ENCODE assay signal across 10 cellular contexts in genomic region chr2:37456479-37456878, GRCh38.
DNase-seq lines count a peak whose midpoint lies in the region; ATAC-seq and TF ChIP-seq lines count a peak whose summit lies in the region.
"Had no signal": no experiment of that assay in that cellular context is flagged by ENCODE, and none has a peak within 500 bp of the region (broad histone marks: within the 10 kb centered on the region; RNA-seq: fewer than 3 reads in every experiment).

No MANE protein-coding gene starts in this region.

- H3K4me3 Mint-ChIP-seq in activated naive CD4-positive, alpha-beta T cell treated with anti-CD3 and anti-CD28 coated beads for 36 hours = no peak overlapping the region
- H3K4me3 Mint-ChIP-seq in naive thymus-derived CD8-positive, alpha-beta T cell = peak overlapping the region; percentile 17 to 77 (median 72)

- H3K4me2 ChIP-seq in OCI-LY3 (ENCODE audit: low read length) = no peak overlapping the region

- H2AFZ ChIP-seq in OCI-LY3 (ENCODE audit: low read depth, low read length) = peak overlapping the region; percentile 67

- no peak overlapping the region for H3K27ac ChIP-seq in OCI-LY3 (ENCODE audit: low read length)

- H3K9me3 ChIP-seq in OCI-LY3 (ENCODE audit: insufficient read depth, low read length) = no peaks in the 10 kb centered on the region

- H3K4me1 Mint-ChIP-seq in activated naive CD4-positive, alpha-beta T cell treated with anti-CD3 and anti-CD28 coated beads for 36 hours (ENCODE audit: low read depth) = peaks cover 42% of the 10 kb centered on the region
- peaks cover 27 to 81% (median 69%) of the 10 kb centered on the region in 4 donors for H3K4me1 Mint-ChIP-seq in naive thymus-derived CD8-positive, alpha-beta T cell

- no peak overlapping the region for H3K9ac ChIP-seq in OCI-LY3 (ENCODE audit: low read length)

- ATAC-seq in naive thymus-derived CD8-positive, alpha-beta T cell = peak; percentile 95 to 97
- ATAC-seq in GM21447 (IDR thresholded peaks at IDR 0.05; ENCODE audit: unreplicated experiment) (no peak), GM21786 (IDR thresholded peaks at IDR 0.05; ENCODE audit: unreplicated experiment) (no peak), Right ventricle myocardium superior (ENCODE audit: poor library complexity) (no peak)

- H3K4me3 ChIP-seq in GM12865 (ENCODE audit: low read depth, low read length) = no peak overlapping the region
- H3K4me3 ChIP-seq in OCI-LY3 (ENCODE audit: low read length) = no peak overlapping the region

- H3K36me3 ChIP-seq in OCI-LY3 (replicated peaks; ENCODE audit: low read depth, low read length) = no peaks in the 10 kb centered on the region

- no peaks in the 10 kb centered on the region for H3K27me3 Mint-ChIP-seq in activated naive CD4-positive, alpha-beta T cell treated with anti-CD3 and anti-CD28 coated beads for 36 hours (ENCODE audit: low read depth)
- H3K27me3 Mint-ChIP-seq in naive thymus-derived CD8-positive, alpha-beta T cell = no peaks in the 10 kb centered on the region

- CTCF ChIA-PET in activated naive CD4-positive, alpha-beta T cell treated with anti-CD3 and anti-CD28 coated beads for 36 hours (lab: Charles Lee) = no interaction called here

- H3K27ac Mint-ChIP-seq in activated naive CD4-positive, alpha-beta T cell treated with anti-CD3 and anti-CD28 coated beads for 36 hours = peak overlapping the region; percentile 50
- H3K27ac Mint-ChIP-seq in naive thymus-derived CD8-positive, alpha-beta T cell = peak overlapping the region; percentile 45 to 95 (median 90)

- H3K36me3 Mint-ChIP-seq in activated naive CD4-positive, alpha-beta T cell treated with anti-CD3 and anti-CD28 coated beads for 36 hours (ENCODE audit: low read depth) = no peaks in the 10 kb centered on the region
- H3K36me3 Mint-ChIP-seq in naive thymus-derived CD8-positive, alpha-beta T cell = peaks cover 0 to 6% (median 0%) of the 10 kb centered on the region in 3 donors

- DNase-seq in GM12865 (ENCODE audit: low read depth) (peak; percentile 8), NCI-H2171 treated with DMSO at 0.1 percent for 48 hours (lab: John Stamatoyannopoulos, UW) (no peak), Right ventricle myocardium superior (no peak)
- peak; percentile 45 for DNase-seq in activated naive CD4-positive, alpha-beta T cell treated with anti-CD3 and anti-CD28 coated beads for 36 hours
- DNase-seq in naive thymus-derived CD8-positive, alpha-beta T cell = peak in 9 of 10 donors; percentile 5 to 74 (median 49)
- DNase-seq: head of caudate nucleus, NCI-H146 had no signal

- no peaks in the 10 kb centered on the region for H3K4me1 ChIP-seq in OCI-LY3 (ENCODE audit: low read length)

- H3K27me3 ChIP-seq in OCI-LY3 (ENCODE audit: low read depth, low read length) = no peaks in the 10 kb centered on the region

- no peaks in the 10 kb centered on the region for H3K79me2 ChIP-seq in OCI-LY3 (ENCODE audit: low read length)

- H3K9me3 Mint-ChIP-seq in activated naive CD4-positive, alpha-beta T cell treated with anti-CD3 and anti-CD28 coated beads for 36 hours = no peaks in the 10 kb centered on the region
- H3K9me3 Mint-ChIP-seq in naive thymus-derived CD8-positive, alpha-beta T cell = peaks cover 0 to 7% (median 0%) of the 10 kb centered on the region in 9 donors

- intact Hi-C loops in activated naive CD4-positive, alpha-beta T cell treated with anti-CD3 and anti-CD28 coated beads for 36 hours (cut with micrococcal nuclease) = no loop called here
- intact Hi-C loops in Right ventricle myocardium superior (cut with DNase I) = no loop called here

- POLR2A ChIA-PET in naive thymus-derived CD8-positive, alpha-beta T cell (lab: Charles Lee) = interaction anchor here (0.7 to 2.0 kb wide), 3 partner anchors 11 to 144 kb away, joined by 3 to 8 read pairs (median 4); no protein-coding TSS in a partner anchor

- TF ChIP-seq CTCF in GM12865 (IDR thresholded peaks at IDR 0.05; ENCODE audit: insufficient read depth, low read depth, low read length, missing control alignments) (no peak), OCI-LY3 (IDR thresholded peaks at IDR 0.05; ENCODE audit: low read depth, low read length) (no peak)

- H4K20me1 ChIP-seq in OCI-LY3 (ENCODE audit: insufficient read depth, low read length) = no peaks in the 10 kb centered on the region

Comparison
In these comparisons a context has a peak if more than half of its experiments do, and no peak if none do; other contexts are left out.
1. DNase-seq: peak in GM12865 (single experiment), activated naive CD4-positive, alpha-beta T cell treated with anti-CD3 and anti-CD28 coated beads for 36 hours (single experiment) and naive thymus-derived CD8-positive, alpha-beta T cell (9 of 10); none in NCI-H2171 treated with DMSO at 0.1 percent for 48 hours (single experiment) and Right ventricle myocardium superior (single experiment).
2. ATAC-seq: peak in naive thymus-derived CD8-positive, alpha-beta T cell (2 of 2); none in GM21447 (single experiment), GM21786 (single experiment) and Right ventricle myocardium superior (single experiment).